9 cellular contexts compared by ENCODE assay signal in genomic region chr2:182642328-182642727, GRCh38.
DNase-seq lines count a peak whose midpoint lies in the region; ATAC-seq and TF ChIP-seq lines count a peak whose summit lies in the region.
"Had no signal": no experiment of that assay in that cellular context is flagged by ENCODE, and none has a peak within 500 bp of the region (broad histone marks: within the 10 kb centered on the region; RNA-seq: fewer than 3 reads in every experiment).

No MANE protein-coding gene starts in this region.

- TF ChIP-seq CTCF in endodermal cell (conservative IDR thresholded peaks at IDR 0.05): no peak
- no peak for TF ChIP-seq CTCF in nephron progenitor cell (IDR thresholded peaks at IDR 0.05)

- H3K4me1 ChIP-seq in endodermal cell (ENCODE audit: control insufficient read depth, insufficient read depth, low read length): peaks cover 5% of the 10 kb centered on the region

- H3K9ac ChIP-seq in endodermal cell (ENCODE audit: extremely low read depth, low read length, poor library complexity, severe bottlenecking): no peak overlapping the region

- ATAC-seq in GM18498 (IDR thresholded peaks at IDR 0.05; ENCODE audit: unreplicated experiment): peak; percentile 100
- peak; percentile 100 for ATAC-seq in GM21515 (IDR thresholded peaks at IDR 0.05; ENCODE audit: unreplicated experiment)
- ATAC-seq in HG03460 (IDR thresholded peaks at IDR 0.05; ENCODE audit: unreplicated experiment): peak; percentile 100

- H3K9me3 Mint-ChIP-seq in endodermal cell (no peaks in the 10 kb centered on the region), nephron progenitor cell (no peaks in the 10 kb centered on the region)
- H3K9me3 Mint-ChIP-seq: nephron had no signal

- no peaks in the 10 kb centered on the region for H3K36me3 ChIP-seq in endodermal cell (ENCODE audit: control insufficient read depth, insufficient read depth, low read length)

- no peaks in the 10 kb centered on the region for H3K9me3 ChIP-seq in endodermal cell (ENCODE audit: control insufficient read depth, low read length)

- DNase-seq in SKM-1 treated with dmso at 0.1 percent for 144 hours (lab: John Stamatoyannopoulos, UW; ENCODE audit: unreplicated experiment) (peak; percentile 58), endodermal cell (peak; percentile 86), nephron progenitor cell (peak; percentile 21), occipital lobe (lab: John Stamatoyannopoulos, UW) (no peak)

- H3K4me1 Mint-ChIP-seq in endodermal cell (peaks cover 11% of the 10 kb centered on the region), nephron progenitor cell (peaks cover 7% of the 10 kb centered on the region)
- H3K4me1 Mint-ChIP-seq: nephron had no signal

- H3K27me3 ChIP-seq in endodermal cell (ENCODE audit: control insufficient read depth, insufficient read depth, low read length, poor library complexity, severe bottlenecking): peaks cover under 1% of the 10 kb centered on the region

- no peaks in the 10 kb centered on the region for H3K36me3 Mint-ChIP-seq in endodermal cell (ENCODE audit: low read depth)
- H3K36me3 Mint-ChIP-seq in nephron progenitor cell (ENCODE audit: low read depth): no peaks in the 10 kb centered on the region

- H3K4me3 ChIP-seq in endodermal cell (ENCODE audit: low read length): no peak overlapping the region

- H3K4me3 Mint-ChIP-seq in endodermal cell (no peak overlapping the region), nephron progenitor cell (no peak overlapping the region)
- H3K4me3 Mint-ChIP-seq: nephron had no signal

- WGBS in endodermal cell (ENCODE audit: insufficient coverage in 1 of 2, insufficient read length in 1 of 2), 2 experiments: 91 to 100% methylated on average over 1 to 3 of the region's 3 CpGs

- H3K27me3 Mint-ChIP-seq in endodermal cell (ENCODE audit: insufficient read depth) (no peaks in the 10 kb centered on the region), nephron progenitor cell (ENCODE audit: low read depth, poor library complexity) (no peaks in the 10 kb centered on the region)

- no peak overlapping the region for H3K27ac ChIP-seq in endodermal cell (ENCODE audit: low read depth, low read length)
- H3K27ac ChIP-seq: VCaP had no signal

- H3K27ac Mint-ChIP-seq in endodermal cell: no peak overlapping the region
- no peak overlapping the region for H3K27ac Mint-ChIP-seq in nephron progenitor cell
- H3K27ac Mint-ChIP-seq: nephron had no signal
